Comparison of ENCODE assay signal across 10 cellular contexts in the genomic region with DNA sequence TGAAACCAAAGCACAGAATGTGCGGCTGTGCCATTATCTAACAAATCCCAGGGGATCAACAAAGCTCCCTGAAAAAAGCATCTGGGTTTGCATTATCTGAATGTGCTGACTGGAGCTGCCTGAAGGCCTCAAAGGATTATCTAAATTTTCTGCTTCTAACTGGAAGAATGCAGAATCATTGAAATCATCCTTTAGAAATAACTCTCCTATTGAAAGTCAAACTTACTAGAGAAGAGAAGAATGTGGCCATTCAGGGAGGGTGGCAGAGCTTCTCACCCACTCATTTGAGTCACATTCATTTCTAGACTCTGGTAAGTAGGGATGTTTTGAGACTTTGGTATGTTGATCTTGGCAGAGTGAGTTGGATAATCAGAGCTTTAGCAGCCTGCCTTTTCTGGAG.
DNase-seq lines count a peak whose midpoint lies in the region; ATAC-seq and TF ChIP-seq lines count a peak whose summit lies in the region.
"Had no signal": no experiment of that assay in that cellular context is flagged by ENCODE, and none has a peak within 500 bp of the region (broad histone marks: within the 10 kb centered on the region; RNA-seq: fewer than 3 reads in every experiment).

No MANE protein-coding gene starts in this region.

- H3K4me3 ChIP-seq in right cardiac atrium (ENCODE audit: low read length) (no peak overlapping the region), astrocyte of the cerebellum (ENCODE audit: low read depth, low read length) (no peak overlapping the region)

- H3K4me1 ChIP-seq in right cardiac atrium (ENCODE audit: control insufficient read depth, insufficient read depth, low read length), result peaks cover 1% of the 10 kb centered on the region

- 62% methylated on average over 1 of the region's 1 CpG for WGBS in right cardiac atrium

- no peak for DNase-seq in right cardiac atrium
- no peak for DNase-seq in Right ventricle myocardium inferior (ENCODE audit: missing footprints)
- DNase-seq in astrocyte of the cerebellum (ENCODE audit: low read depth), result peak; percentile 70
- peak; percentile 75 for DNase-seq in kidney glomerular epithelial cell (lab: John Stamatoyannopoulos, UW)
- DNase-seq in SW480 (ENCODE audit: low spot score), result no peak
- DNase-seq in cerebellum (ENCODE audit: low spot score), result no peak
- no peak for DNase-seq in HUDEP-2 (lab: John Stamatoyannopoulos, UW; ENCODE audit: unreplicated experiment in 76 of 76)
- DNase-seq: activated CD8-positive, alpha-beta memory T cell treated with anti-CD3 and anti-CD28 coated beads, Interleukin-2, amount 50 U/mL, for 48 hours; Caco-2 had no signal

- intact Hi-C loops in right cardiac atrium (cut with DNase I), result no loop called here
- intact Hi-C loops in Right ventricle myocardium inferior (cut with DNase I), result no loop called here

- H3K9me3 ChIP-seq in right cardiac atrium (ENCODE audit: control insufficient read depth, low read length), result no peaks in the 10 kb centered on the region
- H3K9me3 ChIP-seq: Caco-2 had no signal

- no peak overlapping the region for H3K27ac ChIP-seq in right cardiac atrium (ENCODE audit: low read length)

- ATAC-seq in right cardiac atrium (peak; percentile 85 to 86), Right ventricle myocardium inferior (no peak), HG03039 (IDR thresholded peaks at IDR 0.05; ENCODE audit: unreplicated experiment) (no peak)

- in situ Hi-C loops in astrocyte of the cerebellum (cut with HindIII; ENCODE audit: low sequenced_read_pairs), result no loop called here

- no peak for TF ChIP-seq CTCF in astrocyte of the cerebellum (IDR thresholded peaks at IDR 0.05; ENCODE audit: low read depth, low read length, missing control alignments)

- H3K27me3 ChIP-seq in right cardiac atrium (ENCODE audit: control insufficient read depth, insufficient read depth), result no peaks in the 10 kb centered on the region

Comparison
In these comparisons a context has a peak if more than half of its experiments do, and no peak if none do; other contexts are left out.
1. ATAC-seq: peak in right cardiac atrium (2 of 2); none in Right ventricle myocardium inferior (single experiment) and HG03039 (single experiment).
2. DNase-seq: peak in astrocyte of the cerebellum (single experiment) and kidney glomerular epithelial cell (single experiment); none in right cardiac atrium (0 of 3), Right ventricle myocardium inferior (single experiment), SW480 (single experiment), cerebellum (single experiment) and HUDEP-2 (0 of 76).